ENCODE assay signal across 31 cellular contexts in the genomic region with DNA sequence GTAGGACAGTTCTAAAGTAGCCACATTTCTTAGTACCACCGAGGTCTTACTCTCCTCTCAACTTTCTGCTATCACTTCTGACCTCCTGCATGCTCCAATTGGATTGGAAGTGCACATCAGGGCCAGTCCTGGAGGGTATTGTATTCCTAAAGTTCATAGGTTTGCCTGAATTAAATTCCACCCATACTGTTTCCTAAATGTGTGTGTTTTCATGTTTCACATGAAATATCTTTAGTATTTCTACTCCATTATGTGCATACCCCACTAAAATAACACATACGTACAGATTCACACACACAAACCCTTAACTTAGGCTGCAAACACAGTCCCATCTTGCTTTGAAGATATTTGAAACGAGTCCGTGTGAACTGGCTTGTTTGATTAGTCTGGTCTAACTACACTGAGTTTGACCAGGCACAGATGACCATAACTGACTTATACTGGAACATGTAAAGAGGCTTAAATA. TPM values are rescaled to one million over a fixed set of nuclear protein-coding genes. Genes with fewer than 3 reads are reported as not detected.
"Had no signal": no experiment of that assay in that cellular context is flagged by ENCODE, and none has a peak within 500 bp of the region (broad histone marks: within the 10 kb centered on the region; RNA-seq: fewer than 3 reads in every experiment).

No MANE protein-coding gene starts in this region.

- H3K4me3 ChIP-seq: breast epithelium, cardiac muscle cell, colonic mucosa, esophagus squamous epithelium, gastroesophageal sphincter had no signal

- H3K4me1 ChIP-seq: breast epithelium, colonic mucosa had no signal

- FAIRE-seq: endometrium, endothelial cell of umbilical vein had no signal

- H3K27me3 ChIP-seq: breast epithelium, cardiac muscle cell, colonic mucosa, esophagus squamous epithelium, gastroesophageal sphincter had no signal

- H3K36me3 ChIP-seq: breast epithelium, cardiac muscle cell, colonic mucosa, esophagus squamous epithelium, gastroesophageal sphincter, WERI-Rb-1 had no signal

- ATAC-seq: activated CD4-positive, CD25-positive, alpha-beta regulatory T cell treated with anti-CD3 and anti-CD28 coated beads, Interleukin-2, amount 50 U/mL, for 24 hours; activated CD8-positive, alpha-beta T cell treated with anti-CD3 and anti-CD28 coated beads for 36 hours; activated T-cell treated with anti-CD3 and anti-CD28 coated beads, Interleukin-2, amount 50 U/mL, for 4 hours; activated T-helper 17 cell treated with anti-CD3 and anti-CD28 coated beads, Interleukin-2, amount 50 U/mL, for 72 hours; gastroesophageal sphincter; T-helper 17 cell had no signal

- DNase-seq: activated B cell treated with CpG ODN at 0.5 μM for 24 hours; activated CD4-positive, alpha-beta T cell treated with anti-CD3 and anti-CD28 coated beads for 48 hours; activated CD4-positive, alpha-beta T cell treated with anti-CD3 and anti-CD28 coated beads, Interleukin-2, amount 50 U/mL, for 1 hour; activated CD4-positive, alpha-beta T cell treated with anti-CD3 and anti-CD28 coated beads, Interleukin-2, amount 50 U/mL, for 48 hours; activated CD8-positive, alpha-beta memory T cell treated with anti-CD3 and anti-CD28 coated beads for 24 hours; activated CD8-positive, alpha-beta T cell treated with anti-CD3 and anti-CD28 coated beads for 36 hours; activated effector memory CD4-positive, alpha-beta T cell treated with Interleukin-2 at 50 U/mL for 16 hours; activated gamma-delta T cell treated with Interleukin-2 at 50 U/mL for 16 hours; activated naive CD4-positive, alpha-beta T cell treated with anti-CD3 and anti-CD28 coated beads, Interleukin-2, amount 50 U/mL, for 16 hours; activated naive CD4-positive, alpha-beta T cell treated with Interleukin-2 at 50 U/mL for 16 hours; activated T-cell treated with anti-CD3 and anti-CD28 coated beads, Interleukin-2, amount 50 U/mL, for 4 hours; amniotic stem cell; anterior cingulate cortex; central memory CD4-positive, alpha-beta T cell; cerebellar nuclear complex; colonic mucosa; effector CD8-positive, alpha-beta T cell; esophagus squamous epithelium; foreskin melanocyte; T-helper 1 cell; T-helper 17 cell; T1000; WERI-Rb-1 had no signal

- H3K27ac ChIP-seq: breast epithelium, cardiac muscle cell, colonic mucosa, epithelial cell of prostate, esophagus squamous epithelium, gastroesophageal sphincter, WERI-Rb-1 had no signal

- H3K9me3 ChIP-seq: breast epithelium, colonic mucosa, esophagus squamous epithelium, gastroesophageal sphincter had no signal

RNA-seq across cellular contexts. Expression of a gene that starts 24.8 kb away (rescaled TPM):
- total RNA-seq: activated B cell treated with CpG ODN at 0.5 μM for 24 hours; activated CD8-positive, alpha-beta T cell treated with anti-CD3 and anti-CD28 coated beads for 36 hours; activated T-helper 17 cell treated with anti-CD3 and anti-CD28 coated beads, Interleukin-2, amount 50 U/mL, for 72 hours had no signal
